In the genomic region with DNA sequence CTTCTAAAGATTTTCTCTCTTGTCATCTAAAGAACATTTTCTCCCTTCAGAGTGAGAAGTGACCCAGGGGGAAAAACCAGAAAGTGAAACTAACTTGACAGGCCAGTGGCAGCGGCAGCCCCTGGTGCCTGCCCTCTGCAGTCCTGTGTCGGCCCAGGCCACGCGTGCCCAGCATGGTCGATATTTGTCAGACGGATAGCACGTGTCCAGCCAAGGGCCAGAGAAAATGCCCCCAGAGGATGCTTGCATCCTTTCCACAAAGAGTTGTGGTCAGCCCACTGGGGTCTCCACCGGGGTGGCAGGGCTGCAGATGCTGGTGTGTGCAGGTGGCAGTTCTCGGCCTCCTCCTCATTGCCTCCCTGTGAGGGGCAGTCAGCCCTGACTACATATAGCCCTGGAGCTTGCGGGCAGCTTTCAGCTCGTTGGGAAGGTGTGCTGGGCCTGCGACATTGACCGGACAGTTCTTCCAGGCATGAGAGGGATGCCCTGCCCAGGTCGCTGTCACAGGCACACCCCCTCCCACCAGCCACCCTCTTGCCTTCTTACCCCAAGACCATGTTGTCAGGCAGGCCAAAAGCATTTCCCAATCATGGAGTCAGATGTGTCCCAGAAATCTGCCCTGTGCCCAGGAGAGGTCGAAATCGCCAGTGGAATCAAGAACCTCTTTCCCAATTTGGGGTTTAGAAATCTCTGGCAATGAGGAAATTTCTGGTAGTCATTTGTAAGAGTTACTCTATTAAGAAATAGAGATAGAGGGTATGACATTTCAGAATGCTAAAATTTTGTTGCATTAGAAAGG, we compare ENCODE assay signal across 1 cellular context.
TF ChIP-seq lines count a peak whose summit lies in the region.

No MANE protein-coding gene starts in this region.

TF ChIP-seq in liver, 16 proteins besides CTCF, POLR2A, EP300 and RAD21 (continued from another document):
- TF ChIP-seq, protein P1, sequence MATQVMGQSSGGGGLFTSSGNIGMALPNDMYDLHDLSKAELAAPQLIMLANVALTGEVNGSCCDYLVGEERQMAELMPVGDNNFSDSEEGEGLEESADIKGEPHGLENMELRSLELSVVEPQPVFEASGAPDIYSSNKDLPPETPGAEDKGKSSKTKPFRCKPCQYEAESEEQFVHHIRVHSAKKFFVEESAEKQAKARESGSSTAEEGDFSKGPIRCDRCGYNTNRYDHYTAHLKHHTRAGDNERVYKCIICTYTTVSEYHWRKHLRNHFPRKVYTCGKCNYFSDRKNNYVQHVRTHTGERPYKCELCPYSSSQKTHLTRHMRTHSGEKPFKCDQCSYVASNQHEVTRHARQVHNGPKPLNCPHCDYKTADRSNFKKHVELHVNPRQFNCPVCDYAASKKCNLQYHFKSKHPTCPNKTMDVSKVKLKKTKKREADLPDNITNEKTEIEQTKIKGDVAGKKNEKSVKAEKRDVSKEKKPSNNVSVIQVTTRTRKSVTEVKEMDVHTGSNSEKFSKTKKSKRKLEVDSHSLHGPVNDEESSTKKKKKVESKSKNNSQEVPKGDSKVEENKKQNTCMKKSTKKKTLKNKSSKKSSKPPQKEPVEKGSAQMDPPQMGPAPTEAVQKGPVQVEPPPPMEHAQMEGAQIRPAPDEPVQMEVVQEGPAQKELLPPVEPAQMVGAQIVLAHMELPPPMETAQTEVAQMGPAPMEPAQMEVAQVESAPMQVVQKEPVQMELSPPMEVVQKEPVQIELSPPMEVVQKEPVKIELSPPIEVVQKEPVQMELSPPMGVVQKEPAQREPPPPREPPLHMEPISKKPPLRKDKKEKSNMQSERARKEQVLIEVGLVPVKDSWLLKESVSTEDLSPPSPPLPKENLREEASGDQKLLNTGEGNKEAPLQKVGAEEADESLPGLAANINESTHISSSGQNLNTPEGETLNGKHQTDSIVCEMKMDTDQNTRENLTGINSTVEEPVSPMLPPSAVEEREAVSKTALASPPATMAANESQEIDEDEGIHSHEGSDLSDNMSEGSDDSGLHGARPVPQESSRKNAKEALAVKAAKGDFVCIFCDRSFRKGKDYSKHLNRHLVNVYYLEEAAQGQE (IDR thresholded peaks at IDR 0.05) = peak; percentile 50
- peak; percentile 91 for TF ChIP-seq YY1 (IDR thresholded peaks at IDR 0.05)
